ENCODE assay signal across 18 cellular contexts in genomic region chrX:14964500-14964899, GRCh38.
DNase-seq lines count a peak whose midpoint lies in the region; ATAC-seq and TF ChIP-seq lines count a peak whose summit lies in the region.
"Had no signal": no experiment of that assay in that cellular context is flagged by ENCODE, and none has a peak within 500 bp of the region (broad histone marks: within the 10 kb centered on the region; RNA-seq: fewer than 3 reads in every experiment).

No MANE protein-coding gene starts in this region.

- H3K27me3 ChIP-seq in Loucy (ENCODE audit: insufficient read depth, low read length, poor library complexity, severe bottlenecking) (no peaks in the 10 kb centered on the region), mesenchymal stem cell (ENCODE audit: control insufficient read depth in 1 of 2, insufficient read depth in 1 of 2, low read length in 2 of 2) (no peaks in the 10 kb centered on the region)
- H3K27me3 ChIP-seq: Peyer's patch, tibial nerve had no signal

- H2BK120ac ChIP-seq in mesenchymal stem cell (ENCODE audit: low read depth, low read length): no peak overlapping the region

- no peaks in the 10 kb centered on the region for H3K4me1 Mint-ChIP-seq in WTC11
- H3K4me1 Mint-ChIP-seq: activated naive CD4-positive, alpha-beta T cell treated with anti-CD3 and anti-CD28 coated beads, Interleukin-2, amount 10 ng/mL, durations not matched to agents 7 days and 5 days; CD8-positive, alpha-beta memory T cell had no signal

- H3K4me1 ChIP-seq in Loucy (ENCODE audit: insufficient read depth, low read length, poor library complexity, severe bottlenecking) (no peaks in the 10 kb centered on the region), mesenchymal stem cell (ENCODE audit: control insufficient read depth, insufficient read depth, low read depth, low read length) (no peaks in the 10 kb centered on the region)
- H3K4me1 ChIP-seq: lower lobe of right lung, Peyer's patch, tibial nerve had no signal

- H2AFZ ChIP-seq in Loucy (ENCODE audit: low read length) (no peak overlapping the region), mesenchymal stem cell (ENCODE audit: low read depth, low read length) (no peak overlapping the region)

- no peaks in the 10 kb centered on the region for H3K27me3 Mint-ChIP-seq in WTC11 (ENCODE audit: low read depth)
- H3K27me3 Mint-ChIP-seq: activated naive CD4-positive, alpha-beta T cell treated with anti-CD3 and anti-CD28 coated beads, Interleukin-2, amount 10 ng/mL, durations not matched to agents 7 days and 5 days had no signal

- no peak overlapping the region for H2BK12ac ChIP-seq in mesenchymal stem cell (ENCODE audit: low read length in 2 of 2)

- H3K36me3 ChIP-seq in Loucy (ENCODE audit: insufficient read depth, low read length) (no peaks in the 10 kb centered on the region), mesenchymal stem cell (ENCODE audit: control insufficient read depth in 1 of 2, insufficient read depth in 2 of 2, low read depth in 1 of 2, low read length in 2 of 2) (no peaks in the 10 kb centered on the region)
- H3K36me3 ChIP-seq: lower lobe of right lung, Peyer's patch, tibial nerve had no signal

- WGBS in mesenchymal stem cell: 84% methylated on average over 2 of the region's 2 CpGs

- no peak overlapping the region for H3K4me3 Mint-ChIP-seq in WTC11
- H3K4me3 Mint-ChIP-seq: activated naive CD4-positive, alpha-beta T cell treated with anti-CD3 and anti-CD28 coated beads, Interleukin-2, amount 10 ng/mL, durations not matched to agents 7 days and 5 days; CD8-positive, alpha-beta memory T cell had no signal

- no peaks in the 10 kb centered on the region for H3K79me2 ChIP-seq in Loucy (ENCODE audit: insufficient read depth, low read length)

- POLR2A ChIA-PET in WTC11 (lab: Charles Lee): no interaction called here

- H3K9me3 ChIP-seq in Loucy (ENCODE audit: insufficient read depth, low read depth, low read length) (no peaks in the 10 kb centered on the region), mesenchymal stem cell (ENCODE audit: control insufficient read depth, low read length) (no peaks in the 10 kb centered on the region)
- H3K9me3 ChIP-seq: lower lobe of right lung, Peyer's patch, tibial nerve had no signal

- H3K9me2 ChIP-seq in Loucy (replicated peaks; ENCODE audit: low read depth, low read length): no peaks in the 10 kb centered on the region

- no peak overlapping the region for H3K18ac ChIP-seq in mesenchymal stem cell (ENCODE audit: low read depth in 1 of 2, low read length in 2 of 2)

- H4K91ac ChIP-seq in mesenchymal stem cell (ENCODE audit: low read length): no peak overlapping the region

- TF ChIP-seq CTCF in Loucy (conservative IDR thresholded peaks at IDR 0.05; ENCODE audit: low read length) (peak; percentile 30), cardiac fibroblast (IDR thresholded peaks at IDR 0.05; ENCODE audit: low read depth, low read length) (no peak), WTC11 (IDR thresholded peaks at IDR 0.05) (no peak)

- no peak overlapping the region for H3K23ac ChIP-seq in mesenchymal stem cell (ENCODE audit: low read length in 2 of 2)

- DNase-seq in EH (ENCODE audit: low read depth) (peak; percentile 67), cardiac fibroblast (ENCODE audit: low read depth in 2 of 2) (peak; percentile 9 to 26), mesenchymal stem cell (peak; percentile 23), NOMO-1 treated with dmso at 0.1 percent for 144 hours (lab: John Stamatoyannopoulos, UW; ENCODE audit: unreplicated experiment) (no peak), epidermal melanocyte (ENCODE audit: insufficient read length, low spot score) (no peak), midbrain (lab: John Stamatoyannopoulos, UW) (no peak), WTC11 (ENCODE audit: low spot score) (no peak)
- DNase-seq: activated naive CD4-positive, alpha-beta T cell treated with anti-CD3 and anti-CD28 coated beads, Interleukin-2, amount 10 ng/mL, durations not matched to agents 7 days and 5 days; CD8-positive, alpha-beta memory T cell; GF-D8; lower lobe of right lung; NCI-H1694; Peyer's patch; right cardiac atrium; stimulated activated CD4-positive, alpha-beta T cell treated with anti-CD3 and anti-CD28 coated beads, Interleukin-2, amount 100 ng/mL, for 48 hours; T-helper 1 cell had no signal

- H3K36me3 Mint-ChIP-seq in WTC11: no peaks in the 10 kb centered on the region
- H3K36me3 Mint-ChIP-seq: activated naive CD4-positive, alpha-beta T cell treated with anti-CD3 and anti-CD28 coated beads, Interleukin-2, amount 10 ng/mL, durations not matched to agents 7 days and 5 days; CD8-positive, alpha-beta memory T cell had no signal

- H4K20me1 ChIP-seq in Loucy (ENCODE audit: insufficient read depth, low read length, poor library complexity, severe bottlenecking): no peaks in the 10 kb centered on the region

- no peak overlapping the region for H3K4me3 ChIP-seq in Loucy (ENCODE audit: low read length, poor library complexity, severe bottlenecking)
- no peak overlapping the region for H3K4me3 ChIP-seq in cardiac fibroblast (replicated peaks in 1 of 2; ENCODE audit: low read depth in 2 of 2, low read length in 2 of 2)
- H3K4me3 ChIP-seq in mesenchymal stem cell (ENCODE audit: insufficient read depth in 1 of 2, low read depth in 1 of 2, low read length in 2 of 2): no peak overlapping the region
- H3K4me3 ChIP-seq: lower lobe of right lung, Peyer's patch, tibial nerve had no signal

- H3K14ac ChIP-seq in mesenchymal stem cell (ENCODE audit: low read length in 2 of 2): no peak overlapping the region

- H4K8ac ChIP-seq in mesenchymal stem cell (ENCODE audit: low read length): no peak overlapping the region

- no peaks in the 10 kb centered on the region for H3K79me1 ChIP-seq in mesenchymal stem cell (replicated peaks; ENCODE audit: low read length, poor library complexity, severe bottlenecking)

- no peak overlapping the region for H3K4me2 ChIP-seq in Loucy (ENCODE audit: low read depth, low read length, poor library complexity, severe bottlenecking)
- no peak overlapping the region for H3K4me2 ChIP-seq in mesenchymal stem cell (ENCODE audit: low read length, poor library complexity, severe bottlenecking)

- no peak overlapping the region for H2BK15ac ChIP-seq in mesenchymal stem cell (ENCODE audit: low read depth, poor library complexity, severe bottlenecking)

- no peaks in the 10 kb centered on the region for H3F3A ChIP-seq in Loucy (ENCODE audit: low read depth)

- H2BK5ac ChIP-seq in mesenchymal stem cell (ENCODE audit: low read depth, low read length, poor library complexity, severe bottlenecking): no peak overlapping the region

- no peak overlapping the region for H3K4ac ChIP-seq in mesenchymal stem cell (ENCODE audit: low read depth in 1 of 2, low read length in 2 of 2)

- H3K9ac ChIP-seq in Loucy (ENCODE audit: low read depth, low read length, poor library complexity, severe bottlenecking): no peak overlapping the region
- no peak overlapping the region for H3K9ac ChIP-seq in mesenchymal stem cell (ENCODE audit: low read length)

- no peak overlapping the region for H3K27ac Mint-ChIP-seq in WTC11
- H3K27ac Mint-ChIP-seq: activated naive CD4-positive, alpha-beta T cell treated with anti-CD3 and anti-CD28 coated beads, Interleukin-2, amount 10 ng/mL, durations not matched to agents 7 days and 5 days had no signal

- no peak for ATAC-seq in WTC11
- ATAC-seq: lower lobe of right lung, right cardiac atrium had no signal

- no peak overlapping the region for H2AK5ac ChIP-seq in mesenchymal stem cell (ENCODE audit: low read length, severe bottlenecking)

- no peaks in the 10 kb centered on the region for H3K9me3 Mint-ChIP-seq in WTC11
- H3K9me3 Mint-ChIP-seq: activated naive CD4-positive, alpha-beta T cell treated with anti-CD3 and anti-CD28 coated beads, Interleukin-2, amount 10 ng/mL, durations not matched to agents 7 days and 5 days had no signal

- CTCF ChIA-PET in WTC11 (lab: Charles Lee): no interaction called here

- H3K27ac ChIP-seq in mesenchymal stem cell (ENCODE audit: low read length, poor library complexity, severe bottlenecking): no peak overlapping the region
- H3K27ac ChIP-seq: lower lobe of right lung, Peyer's patch had no signal

TF ChIP-seq in WTC11, 78 proteins besides CTCF, POLR2A, EP300 and RAD21 (continues in another document):
- TF ChIP-seq TEAD4 (CRISPR knock-in tag; IDR thresholded peaks at IDR 0.05): no peak
- TF ChIP-seq ARID4B (CRISPR knock-in tag; IDR thresholded peaks at IDR 0.05; ENCODE audit: borderline replicate concordance): no peak
- TF ChIP-seq ZNF219 (CRISPR knock-in tag; IDR thresholded peaks at IDR 0.05; ENCODE audit: borderline replicate concordance): no peak
- no peak for TF ChIP-seq HMGA2 (CRISPR knock-in tag; IDR thresholded peaks at IDR 0.05)
- TF ChIP-seq NR2C2 (CRISPR knock-in tag; IDR thresholded peaks at IDR 0.05): no peak
- no peak for TF ChIP-seq ESRRA (CRISPR knock-in tag; IDR thresholded peaks at IDR 0.05; ENCODE audit: borderline replicate concordance)

Comparison
In these comparisons a context has a peak if more than half of its experiments do, and no peak if none do; other contexts are left out.
1. DNase-seq: peak in EH (single experiment), cardiac fibroblast (2 of 2) and mesenchymal stem cell (single experiment); none in NOMO-1 treated with dmso at 0.1 percent for 144 hours (single experiment), epidermal melanocyte (single experiment), midbrain (single experiment) and WTC11 (single experiment).